Comparison of ENCODE assay signal across 8 cellular contexts in the genomic region with DNA sequence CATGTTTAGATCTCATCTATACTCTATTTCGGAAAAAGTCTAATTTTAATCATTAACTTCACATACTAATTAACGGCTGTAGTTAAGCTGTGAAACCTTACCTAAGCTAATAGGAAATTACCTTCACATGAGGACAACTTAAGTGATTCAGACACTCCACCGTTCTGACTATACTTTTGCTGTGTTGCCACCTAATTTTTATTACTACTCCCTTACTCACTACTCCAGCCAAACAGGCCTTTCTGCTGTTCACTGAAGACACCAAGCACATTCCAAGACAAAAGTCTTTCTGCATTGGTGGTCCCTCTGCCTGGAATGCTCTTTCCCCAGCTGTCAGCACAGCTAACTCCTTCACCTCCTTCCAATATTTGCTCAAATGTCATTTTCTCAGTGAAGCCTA. TPM values are rescaled to one million over a fixed set of nuclear protein-coding genes. Genes with fewer than 3 reads are reported as not detected.
DNase-seq lines count a peak whose midpoint lies in the region; ATAC-seq and TF ChIP-seq lines count a peak whose summit lies in the region.

No MANE protein-coding gene starts in this region.

- RAD21 ChIA-PET in HCT116 (lab: Charles Lee; ENCODE audit: low non-redundant PET in 1 of 2, low total read pairs in 2 of 2, uncharacterized antibody in 2 of 2, unreplicated experiment in 2 of 2) = no interaction called here

- H3K27me3 ChIP-seq in HCT116 (ENCODE audit: insufficient read depth, low read length) = no peaks in the 10 kb centered on the region

- H2AFZ ChIP-seq in HCT116 (ENCODE audit: low read depth, low read length, poor library complexity, severe bottlenecking) = no peak overlapping the region

- ATAC-seq in HCT116 (no peak), GM21529 (IDR thresholded peaks at IDR 0.05; ENCODE audit: unreplicated experiment) (no peak), GM18861 (IDR thresholded peaks at IDR 0.05; ENCODE audit: unreplicated experiment) (no peak)

- no peak for TF ChIP-seq CTCF in HCT116 (IDR thresholded peaks at IDR 0.05 in 2 of 3, conservative IDR thresholded peaks at IDR 0.05 in 1 of 3; ENCODE audit: borderline replicate concordance in 1 of 3, insufficient read depth in 1 of 3, low read depth in 2 of 3, low read length in 2 of 3)
- no peak for TF ChIP-seq CTCF in WI38 (IDR thresholded peaks at IDR 0.05; ENCODE audit: low read depth, low read length)
- TF ChIP-seq CTCF in fibroblast of the aortic adventitia (IDR thresholded peaks at IDR 0.05; ENCODE audit: insufficient read depth, low read length) = no peak

- no TSS peak for BruUV-seq in HCT116 (replicated peaks; lab: Mats Ljungman, UMichigan)

- H3K9ac ChIP-seq in HCT116 (ENCODE audit: low read length) = peak overlapping the region; percentile 92

- H3K9me2 ChIP-seq in HCT116 (ENCODE audit: insufficient read depth) = no peaks in the 10 kb centered on the region

- POLR2A ChIA-PET in HCT116 (lab: Charles Lee) = interaction anchor here (0.6 kb wide), 1 partner anchor 49 kb away, joined by 3 read pairs; no protein-coding TSS in a partner anchor

- intact Hi-C loops in HCT116 (cut with micrococcal nuclease) = no loop called here

- CTCF ChIA-PET in HCT116 (lab: Charles Lee) = interaction anchor here (1.8 kb wide), 1 partner anchor 24 kb away, joined by 12 read pairs; no protein-coding TSS in a partner anchor

- H3K4me1 ChIP-seq in HCT116 (ENCODE audit: control insufficient read depth in 1 of 2, insufficient read depth in 2 of 2, low read length in 2 of 2) = peaks cover 10 to 15% of the 10 kb centered on the region in 2 experiments; a peak in 3 of 4 replicates

- H3K9me3 ChIP-seq in HCT116 (ENCODE audit: control insufficient read depth in 1 of 2, insufficient read depth in 1 of 2, low read depth in 1 of 2, low read length in 2 of 2) = no peaks in the 10 kb centered on the region

- no peak overlapping the region for H3K27ac ChIP-seq in HCT116 (ENCODE audit: low read depth, low read length)

- DNase-seq in HCT116 (ENCODE audit: low read depth, low spot score) = no peak
- DNase-seq in fibroblast of the aortic adventitia (ENCODE audit: low read depth) = no peak
- DNase-seq in skeletal muscle cell (ENCODE audit: low read depth) = no peak
- DNase-seq in SIG-M5 treated with dmso at 0.1 percent for 504 hours (lab: John Stamatoyannopoulos, UW; ENCODE audit: unreplicated experiment) = no peak
- no peak for DNase-seq in stimulated activated CD4-positive, alpha-beta T cell treated with anti-CD3 and anti-CD28 coated beads, Interleukin-1b, Interleukin-23, amount 100 ng/mL, for 48 hours

- H3K79me2 ChIP-seq in HCT116 (ENCODE audit: insufficient read depth, low read length) = peaks cover 39% of the 10 kb centered on the region

- H3K4me3 ChIP-seq in HCT116 (replicated peaks in 1 of 2; ENCODE audit: low read depth in 1 of 2, low read length in 2 of 2) (peak overlapping the region; percentile 77 to 84), WI38 (ENCODE audit: low read depth, low read length) (peak overlapping the region; percentile 85), fibroblast of the aortic adventitia (ENCODE audit: low read depth, low read length) (peak overlapping the region; percentile 80), skeletal muscle cell (ENCODE audit: low read depth, low read length) (peak overlapping the region; percentile 81)

- H4K20me1 ChIP-seq in HCT116 (ENCODE audit: insufficient read depth) = no peaks in the 10 kb centered on the region

- no peak for TF ChIP-seq POLR2A in HCT116 (IDR thresholded peaks at IDR 0.05; ENCODE audit: borderline replicate concordance, extremely low read depth, insufficient read depth, insufficient read length)

- no peak for TF ChIP-seq RAD21 in HCT116 (IDR thresholded peaks at IDR 0.05; ENCODE audit: low read depth)

- H3K36me3 ChIP-seq in HCT116 (ENCODE audit: control insufficient read depth in 1 of 2, insufficient read depth in 2 of 2, low read length in 2 of 2) = peaks cover 13 to 21% of the 10 kb centered on the region in 2 experiments; a peak in 3 of 4 replicates

- peak overlapping the region; percentile 90 for H3K4me2 ChIP-seq in HCT116 (ENCODE audit: low read length)

TF ChIP-seq in HCT116, 20 proteins besides CTCF, POLR2A, EP300 and RAD21:
- no peak for TF ChIP-seq SRF (IDR thresholded peaks at IDR 0.05; ENCODE audit: low read depth)
- no peak for TF ChIP-seq ZFX (IDR thresholded peaks at IDR 0.05)
- no peak for TF ChIP-seq POLR2AphosphoS5 (IDR thresholded peaks at IDR 0.05; ENCODE audit: low read depth, low read length)

RNA-seq across cellular contexts. Expression of gene CMTR2, which starts 1.3 kb away (rescaled TPM):
- 26.8 TPM for total RNA-seq in HCT116 (2021; ENCODE audit: unreplicated experiment)
- 5.2 and 7.9 TPM in 2 replicates for polyA plus RNA-seq in HCT116 (2012)
- 17.3 and 32.1 TPM in 2 replicates for total RNA-seq in fibroblast of the aortic adventitia (ENCODE audit: low replicate concordance)

RNA-seq across cellular contexts. Expression of gene HYDIN, which starts 57.4 kb away (rescaled TPM):
- total RNA-seq in HCT116 (2021; ENCODE audit: unreplicated experiment) (not detected), fibroblast of the aortic adventitia (ENCODE audit: low replicate concordance) (0.65 and 1.5 TPM in 2 replicates)
- not detected in 2 replicates for polyA plus RNA-seq in HCT116 (2012)
